12 cellular contexts compared by ENCODE assay signal in the genomic region with DNA sequence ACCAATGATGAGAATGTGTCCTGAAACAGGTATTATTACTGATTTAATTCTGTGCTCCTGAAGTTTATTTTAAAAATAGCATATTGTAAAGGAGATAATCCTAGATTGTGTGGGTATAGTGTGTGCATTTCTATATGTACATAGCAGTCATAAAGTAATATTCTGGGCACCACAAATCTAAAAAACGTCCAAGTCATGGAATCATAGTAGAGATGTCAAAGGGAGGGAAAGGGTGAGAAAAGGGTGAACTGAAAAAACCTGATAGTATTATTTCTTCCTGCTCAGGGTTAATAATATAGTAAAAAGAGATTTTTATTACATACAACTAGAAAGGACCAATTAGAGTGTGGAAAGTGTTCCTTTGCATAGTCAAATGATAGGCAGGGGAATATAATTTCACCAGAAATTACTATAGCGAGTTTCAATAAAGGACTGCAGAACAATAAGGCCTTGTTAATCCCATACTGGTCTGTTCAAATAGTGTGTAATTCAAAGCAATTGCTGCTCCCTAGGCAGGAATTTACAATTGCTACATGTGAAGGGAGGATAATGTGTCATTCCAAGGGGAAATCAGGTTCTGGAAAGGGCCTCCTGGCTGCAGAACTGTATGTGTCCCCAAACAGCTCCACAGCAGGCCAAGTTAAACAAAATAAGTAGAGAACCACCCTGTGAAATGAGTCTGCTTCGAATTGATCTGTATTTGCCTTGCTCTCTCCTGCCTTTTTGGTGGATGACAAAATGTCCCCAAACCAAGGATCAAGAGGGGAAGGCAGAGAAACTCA. TPM values are rescaled to one million over a fixed set of nuclear protein-coding genes. Genes with fewer than 3 reads are reported as not detected.
DNase-seq lines count a peak whose midpoint lies in the region; ATAC-seq and TF ChIP-seq lines count a peak whose summit lies in the region.
"Had no signal": no experiment of that assay in that cellular context is flagged by ENCODE, and none has a peak within 500 bp of the region (broad histone marks: within the 10 kb centered on the region; RNA-seq: fewer than 3 reads in every experiment).

No MANE protein-coding gene starts in this region.

- H3K4me3 Mint-ChIP-seq in activated CD4-positive, alpha-beta memory T cell treated with anti-CD3 and anti-CD28 coated beads for 36 hours, result no peak overlapping the region
- H3K4me3 Mint-ChIP-seq: natural killer cell treated with Interleukin-12 subunit alpha and Interleukin-12 subunit beta and Interleukin-15 and Interleukin-18, amount 100 ng/mL, for 72 hours; stimulated activated effector memory CD8-positive, alpha-beta T cell treated with anti-CD3 and anti-CD28 coated beads, Interleukin-12 subunit alpha, Interleukin-12 subunit beta, amount 100 ng/mL, for 72 hours had no signal

- H3K27me3 ChIP-seq in aorta (ENCODE audit: control insufficient read depth in 1 of 2, insufficient read depth in 2 of 2, low read length in 1 of 2), result no peaks in the 10 kb centered on the region
- no peaks in the 10 kb centered on the region for H3K27me3 ChIP-seq in ovary

- no peaks in the 10 kb centered on the region for H3K27me3 Mint-ChIP-seq in activated CD4-positive, alpha-beta memory T cell treated with anti-CD3 and anti-CD28 coated beads for 36 hours
- H3K27me3 Mint-ChIP-seq: natural killer cell treated with Interleukin-12 subunit alpha and Interleukin-12 subunit beta and Interleukin-15 and Interleukin-18, amount 100 ng/mL, for 72 hours had no signal

- H3K36me3 ChIP-seq in mesodermal cell (ENCODE audit: control insufficient read depth, insufficient read depth, low read length), result peaks cover 5% of the 10 kb centered on the region
- H3K36me3 ChIP-seq in aorta (ENCODE audit: control insufficient read depth in 1 of 2, insufficient read depth in 2 of 2, low read length in 1 of 2), result no peaks in the 10 kb centered on the region
- H3K36me3 ChIP-seq in ovary, result no peaks in the 10 kb centered on the region

- no peak overlapping the region for H3K27ac Mint-ChIP-seq in activated CD4-positive, alpha-beta memory T cell treated with anti-CD3 and anti-CD28 coated beads for 36 hours
- H3K27ac Mint-ChIP-seq: stimulated activated effector memory CD8-positive, alpha-beta T cell treated with anti-CD3 and anti-CD28 coated beads, Interleukin-12 subunit alpha, Interleukin-12 subunit beta, amount 100 ng/mL, for 72 hours had no signal

- no peak for TF ChIP-seq EP300 in ovary (IDR thresholded peaks at IDR 0.05)

- H3K4me1 ChIP-seq in mesodermal cell (ENCODE audit: control insufficient read depth, insufficient read depth, low read length, poor library complexity, severe bottlenecking) (peaks cover 6% of the 10 kb centered on the region), aorta (ENCODE audit: control insufficient read depth in 1 of 2, insufficient read depth in 2 of 2, low read length in 2 of 2) (peaks cover 5 to 14% of the 10 kb centered on the region in 2 donors), ovary (ENCODE audit: insufficient read depth) (peaks cover 4% of the 10 kb centered on the region)

- peaks cover 18% of the 10 kb centered on the region for H3K36me3 Mint-ChIP-seq in activated CD4-positive, alpha-beta memory T cell treated with anti-CD3 and anti-CD28 coated beads for 36 hours
- H3K36me3 Mint-ChIP-seq: natural killer cell treated with Interleukin-12 subunit alpha and Interleukin-12 subunit beta and Interleukin-15 and Interleukin-18, amount 100 ng/mL, for 72 hours had no signal

- TF ChIP-seq POLR2A in ovary (IDR thresholded peaks at IDR 0.05), result no peak

- intact Hi-C loops in Right ventricle myocardium inferior (cut with DNase I), result no loop called here
- intact Hi-C loops in cardiac septum (cut with DNase I), result no loop called here
- intact Hi-C loops in aorta (cut with DNase I), result no loop called here
- intact Hi-C loops in ovary (cut with DNase I), result no loop called here
- intact Hi-C loops in activated CD4-positive, alpha-beta memory T cell treated with anti-CD3 and anti-CD28 coated beads for 36 hours (cut with micrococcal nuclease), result no loop called here

- POLR2A ChIA-PET in activated CD4-positive, alpha-beta memory T cell treated with anti-CD3 and anti-CD28 coated beads for 36 hours (lab: Charles Lee), result interaction anchor here (1.2 kb wide), 1 partner anchor 11 kb away, joined by 3 read pairs; no protein-coding TSS in a partner anchor

- CTCF ChIA-PET in activated CD4-positive, alpha-beta memory T cell treated with anti-CD3 and anti-CD28 coated beads for 36 hours (lab: Charles Lee), result interaction anchor here (0.6 to 3.4 kb wide), 4 partner anchors 8 to 50 kb away, joined by 3 to 11 read pairs (median 6); no protein-coding TSS in a partner anchor

- no peak for TF ChIP-seq CTCF in ovary (IDR thresholded peaks at IDR 0.05)

- H3K27ac ChIP-seq in mesodermal cell (ENCODE audit: low read depth, low read length, severe bottlenecking), result peak overlapping the region; percentile 62
- H3K27ac ChIP-seq in aorta (ENCODE audit: low read depth in 1 of 2, low read length in 2 of 2), result peak overlapping the region in 1 of 2 donors; percentile 95
- H3K27ac ChIP-seq in ovary, result no peak overlapping the region

- peak; percentile 77 for ATAC-seq in Right ventricle myocardium inferior
- peak; percentile 64 for ATAC-seq in aorta (ENCODE audit: low FRiP score)
- ATAC-seq: natural killer cell treated with Interleukin-12 subunit alpha and Interleukin-12 subunit beta and Interleukin-15 and Interleukin-18, amount 100 ng/mL, for 72 hours; stimulated activated effector memory CD8-positive, alpha-beta T cell treated with anti-CD3 and anti-CD28 coated beads, Interleukin-12 subunit alpha, Interleukin-12 subunit beta, amount 100 ng/mL, for 72 hours had no signal

- no peak for DNase-seq in Right ventricle myocardium inferior (ENCODE audit: missing footprints)
- no peak for DNase-seq in cardiac septum (ENCODE audit: low spot score)
- DNase-seq in dermis microvascular lymphatic vessel endothelial cell (ENCODE audit: low read depth in 2 of 2), result peak; percentile 83 to 85
- no peak for DNase-seq in aorta
- DNase-seq in stimulated activated CD4-positive, alpha-beta T cell treated with anti-CD3 and anti-CD28 coated beads, Interleukin-4, amount 100 ng/mL, for 1 hour, result no peak
- no peak for DNase-seq in ovary
- DNase-seq in activated CD4-positive, alpha-beta memory T cell treated with anti-CD3 and anti-CD28 coated beads for 36 hours, result no peak
- DNase-seq: effector CD8-positive, alpha-beta T cell; NCI-H1417 treated with DMSO at 0.1 percent for 48 hours had no signal

- H3K9me3 ChIP-seq in mesodermal cell (ENCODE audit: control insufficient read depth, low read length), result no peaks in the 10 kb centered on the region
- no peaks in the 10 kb centered on the region for H3K9me3 ChIP-seq in aorta (ENCODE audit: control insufficient read depth, low read length)
- H3K9me3 ChIP-seq in ovary, result no peaks in the 10 kb centered on the region

- no peaks in the 10 kb centered on the region for H3K9me3 Mint-ChIP-seq in activated CD4-positive, alpha-beta memory T cell treated with anti-CD3 and anti-CD28 coated beads for 36 hours
- H3K9me3 Mint-ChIP-seq: natural killer cell treated with Interleukin-12 subunit alpha and Interleukin-12 subunit beta and Interleukin-15 and Interleukin-18, amount 100 ng/mL, for 72 hours; stimulated activated effector memory CD8-positive, alpha-beta T cell treated with anti-CD3 and anti-CD28 coated beads, Interleukin-12 subunit alpha, Interleukin-12 subunit beta, amount 100 ng/mL, for 72 hours had no signal

- WGBS in mesodermal cell (ENCODE audit: insufficient coverage in 2 of 2), 2 experiments, result 85 to 87% methylated on average over 2 of the region's 3 CpGs
- 46 to 47% methylated on average over 3 of the region's 3 CpGs for WGBS in aorta, 2 donors
- 69 to 82% (median 72%) methylated on average over 3 of the region's 3 CpGs for WGBS in ovary, 3 donors

- H3K4me1 Mint-ChIP-seq in activated CD4-positive, alpha-beta memory T cell treated with anti-CD3 and anti-CD28 coated beads for 36 hours (ENCODE audit: low read depth), result peaks cover 18% of the 10 kb centered on the region

- H3K4me3 ChIP-seq in mesodermal cell (ENCODE audit: extremely low read depth, insufficient read depth, low read length, poor library complexity, severe bottlenecking), result no peak overlapping the region
- H3K4me3 ChIP-seq in aorta (ENCODE audit: low read length in 2 of 2), result no peak overlapping the region
- H3K4me3 ChIP-seq in ovary, result no peak overlapping the region

RNA-seq across cellular contexts. Expression of gene KMT2E, which starts 42.5 kb away (rescaled TPM):
- total RNA-seq in Right ventricle myocardium inferior (35.1 TPM), cardiac septum (65.7 TPM), dermis microvascular lymphatic vessel endothelial cell (85.6 and 166 TPM in 2 replicates), aorta (100 to 1,000 TPM; 143 to 156 TPM), ovary (100 to 1,000 TPM in 6 of 7 donors, 10 to 100 TPM in 1; 97.4 to 152 (median 113) TPM)
- 44.2 TPM for polyA plus RNA-seq in mesodermal cell (2013, experiment 1 of 2)
- 43.7 TPM for polyA plus RNA-seq in mesodermal cell (2013, experiment 2 of 2)
- polyA plus RNA-seq in aorta (10 to 100 TPM; 16.5 to 25.4 TPM), ovary (10 to 100 TPM; 35.2 to 56.8 TPM)
- 10 to 100 TPM; 92.1 to 98.6 TPM for total RNA-seq in activated CD4-positive, alpha-beta memory T cell treated with anti-CD3 and anti-CD28 coated beads for 36 hours

Comparison
In these comparisons a context has a peak if more than half of its experiments do, and no peak if none do; other contexts are left out.
1. DNase-seq: peak in dermis microvascular lymphatic vessel endothelial cell (2 of 2); none in Right ventricle myocardium inferior (single experiment), cardiac septum (single experiment), aorta (0 of 2), stimulated activated CD4-positive, alpha-beta T cell treated with anti-CD3 and anti-CD28 coated beads, Interleukin-4, amount 100 ng/mL, for 1 hour (single experiment), ovary (0 of 5) and activated CD4-positive, alpha-beta memory T cell treated with anti-CD3 and anti-CD28 coated beads for 36 hours (single experiment).